ENCODE assay signal across 1 cellular context in the genomic region with DNA sequence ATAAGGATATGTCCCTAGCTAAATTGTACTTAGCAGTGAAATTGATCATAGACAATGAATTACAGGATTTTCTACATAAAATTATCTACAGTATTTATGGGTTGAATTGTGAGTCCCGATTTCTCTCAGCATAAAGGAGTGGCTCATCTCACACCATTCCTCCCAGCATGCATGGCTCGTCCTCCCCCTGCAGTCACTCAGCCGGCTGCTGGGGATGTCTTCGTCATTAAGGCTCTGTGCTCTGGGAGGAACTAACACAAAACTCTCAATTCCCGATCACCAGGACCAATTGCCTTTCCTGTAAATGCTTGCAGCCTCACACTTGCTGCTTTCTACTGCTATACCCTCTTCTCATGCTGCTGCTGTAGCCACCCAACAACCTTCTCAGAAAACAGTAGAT.
TF ChIP-seq lines count a peak whose summit lies in the region.

No MANE protein-coding gene starts in this region.

TF ChIP-seq in HepG2, 621 proteins besides CTCF, POLR2A, EP300 and RAD21 (continued from another document):
- TF ChIP-seq, protein P1, sequence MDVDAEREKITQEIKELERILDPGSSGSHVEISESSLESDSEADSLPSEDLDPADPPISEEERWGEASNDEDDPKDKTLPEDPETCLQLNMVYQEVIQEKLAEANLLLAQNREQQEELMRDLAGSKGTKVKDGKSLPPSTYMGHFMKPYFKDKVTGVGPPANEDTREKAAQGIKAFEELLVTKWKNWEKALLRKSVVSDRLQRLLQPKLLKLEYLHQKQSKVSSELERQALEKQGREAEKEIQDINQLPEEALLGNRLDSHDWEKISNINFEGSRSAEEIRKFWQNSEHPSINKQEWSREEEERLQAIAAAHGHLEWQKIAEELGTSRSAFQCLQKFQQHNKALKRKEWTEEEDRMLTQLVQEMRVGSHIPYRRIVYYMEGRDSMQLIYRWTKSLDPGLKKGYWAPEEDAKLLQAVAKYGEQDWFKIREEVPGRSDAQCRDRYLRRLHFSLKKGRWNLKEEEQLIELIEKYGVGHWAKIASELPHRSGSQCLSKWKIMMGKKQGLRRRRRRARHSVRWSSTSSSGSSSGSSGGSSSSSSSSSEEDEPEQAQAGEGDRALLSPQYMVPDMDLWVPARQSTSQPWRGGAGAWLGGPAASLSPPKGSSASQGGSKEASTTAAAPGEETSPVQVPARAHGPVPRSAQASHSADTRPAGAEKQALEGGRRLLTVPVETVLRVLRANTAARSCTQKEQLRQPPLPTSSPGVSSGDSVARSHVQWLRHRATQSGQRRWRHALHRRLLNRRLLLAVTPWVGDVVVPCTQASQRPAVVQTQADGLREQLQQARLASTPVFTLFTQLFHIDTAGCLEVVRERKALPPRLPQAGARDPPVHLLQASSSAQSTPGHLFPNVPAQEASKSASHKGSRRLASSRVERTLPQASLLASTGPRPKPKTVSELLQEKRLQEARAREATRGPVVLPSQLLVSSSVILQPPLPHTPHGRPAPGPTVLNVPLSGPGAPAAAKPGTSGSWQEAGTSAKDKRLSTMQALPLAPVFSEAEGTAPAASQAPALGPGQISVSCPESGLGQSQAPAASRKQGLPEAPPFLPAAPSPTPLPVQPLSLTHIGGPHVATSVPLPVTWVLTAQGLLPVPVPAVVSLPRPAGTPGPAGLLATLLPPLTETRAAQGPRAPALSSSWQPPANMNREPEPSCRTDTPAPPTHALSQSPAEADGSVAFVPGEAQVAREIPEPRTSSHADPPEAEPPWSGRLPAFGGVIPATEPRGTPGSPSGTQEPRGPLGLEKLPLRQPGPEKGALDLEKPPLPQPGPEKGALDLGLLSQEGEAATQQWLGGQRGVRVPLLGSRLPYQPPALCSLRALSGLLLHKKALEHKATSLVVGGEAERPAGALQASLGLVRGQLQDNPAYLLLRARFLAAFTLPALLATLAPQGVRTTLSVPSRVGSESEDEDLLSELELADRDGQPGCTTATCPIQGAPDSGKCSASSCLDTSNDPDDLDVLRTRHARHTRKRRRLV (CRISPR knock-in tag; IDR thresholded peaks at IDR 0.05), result no peak
- TF ChIP-seq NFKB2 (CRISPR knock-in tag; IDR thresholded peaks at IDR 0.05; ENCODE audit: borderline replicate concordance) (no peak), GTF3A (CRISPR knock-in tag; conservative IDR thresholded peaks at IDR 0.05) (no peak), ZNF451 (CRISPR knock-in tag; IDR thresholded peaks at IDR 0.05) (no peak), NPAS2 (CRISPR knock-in tag; IDR thresholded peaks at IDR 0.05; ENCODE audit: borderline replicate concordance) (no peak), RCOR2 (CRISPR knock-in tag; IDR thresholded peaks at IDR 0.05) (no peak), ZNF430 (CRISPR knock-in tag; IDR thresholded peaks at IDR 0.05) (no peak), SP2 (CRISPR knock-in tag; IDR thresholded peaks at IDR 0.05) (no peak), ZNF225 (CRISPR knock-in tag; IDR thresholded peaks at IDR 0.05) (no peak)
- TF ChIP-seq, protein P2, sequence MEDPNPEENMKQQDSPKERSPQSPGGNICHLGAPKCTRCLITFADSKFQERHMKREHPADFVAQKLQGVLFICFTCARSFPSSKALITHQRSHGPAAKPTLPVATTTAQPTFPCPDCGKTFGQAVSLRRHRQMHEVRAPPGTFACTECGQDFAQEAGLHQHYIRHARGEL (CRISPR knock-in tag; IDR thresholded peaks at IDR 0.05), result no peak
- TF ChIP-seq, protein P3, sequence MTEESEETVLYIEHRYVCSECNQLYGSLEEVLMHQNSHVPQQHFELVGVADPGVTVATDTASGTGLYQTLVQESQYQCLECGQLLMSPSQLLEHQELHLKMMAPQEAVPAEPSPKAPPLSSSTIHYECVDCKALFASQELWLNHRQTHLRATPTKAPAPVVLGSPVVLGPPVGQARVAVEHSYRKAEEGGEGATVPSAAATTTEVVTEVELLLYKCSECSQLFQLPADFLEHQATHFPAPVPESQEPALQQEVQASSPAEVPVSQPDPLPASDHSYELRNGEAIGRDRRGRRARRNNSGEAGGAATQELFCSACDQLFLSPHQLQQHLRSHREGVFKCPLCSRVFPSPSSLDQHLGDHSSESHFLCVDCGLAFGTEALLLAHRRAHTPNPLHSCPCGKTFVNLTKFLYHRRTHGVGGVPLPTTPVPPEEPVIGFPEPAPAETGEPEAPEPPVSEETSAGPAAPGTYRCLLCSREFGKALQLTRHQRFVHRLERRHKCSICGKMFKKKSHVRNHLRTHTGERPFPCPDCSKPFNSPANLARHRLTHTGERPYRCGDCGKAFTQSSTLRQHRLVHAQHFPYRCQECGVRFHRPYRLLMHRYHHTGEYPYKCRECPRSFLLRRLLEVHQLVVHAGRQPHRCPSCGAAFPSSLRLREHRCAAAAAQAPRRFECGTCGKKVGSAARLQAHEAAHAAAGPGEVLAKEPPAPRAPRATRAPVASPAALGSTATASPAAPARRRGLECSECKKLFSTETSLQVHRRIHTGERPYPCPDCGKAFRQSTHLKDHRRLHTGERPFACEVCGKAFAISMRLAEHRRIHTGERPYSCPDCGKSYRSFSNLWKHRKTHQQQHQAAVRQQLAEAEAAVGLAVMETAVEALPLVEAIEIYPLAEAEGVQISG (CRISPR knock-in tag; IDR thresholded peaks at IDR 0.05), result no peak
